ENCODE assay signal across 20 cellular contexts in genomic region chr15:68057758-68058157, GRCh38. TPM values are rescaled to one million over a fixed set of nuclear protein-coding genes. Genes with fewer than 3 reads are reported as not detected.
A peak's percentile ranks its signal among the peaks of the same experiment; 100 is the strongest.
DNase-seq lines count a peak whose midpoint lies in the region; ATAC-seq, FAIRE-seq and TF ChIP-seq lines count a peak whose summit lies in the region.
"Had no signal": no experiment of that assay in that cellular context is flagged by ENCODE, and none has a peak within 500 bp of the region (broad histone marks: within the 10 kb centered on the region; RNA-seq: fewer than 3 reads in every experiment).

No MANE protein-coding gene starts in this region.

- H3K79me2 ChIP-seq in HepG2 (ENCODE audit: insufficient read depth, low read length), result peaks cover 80% of the 10 kb centered on the region
- H3K79me2 ChIP-seq in keratinocyte (ENCODE audit: control insufficient read depth, insufficient read depth, low read length), result peaks cover 86% of the 10 kb centered on the region

- WGBS in HepG2 (ENCODE audit: low lambda C conversion rate), result 14% methylated on average over 6 of the region's 6 CpGs
- 86% methylated on average over 6 of the region's 6 CpGs for WGBS in right lobe of liver (ENCODE audit: insufficient coverage, low coverage, low lambda C conversion rate, missing lambda C conversion rate)

- CTCF ChIA-PET in HepG2 (lab: Yijun Ruan, JAX; ENCODE audit: low intra/inter-chr PET ratio, low total read pairs), result no interaction called here

- H3K27me3 Mint-ChIP-seq in T-helper 17 cell, result peaks cover under 1% of the 10 kb centered on the region

- BruUV-seq in HepG2 (replicated peaks; lab: Mats Ljungman, UMichigan), result no TSS peak

- TF ChIP-seq RAD21 in HepG2 (CRISPR knock-in tag; IDR thresholded peaks at IDR 0.05), result no peak

- TF ChIP-seq EP300 in HepG2 (IDR thresholded peaks at IDR 0.05; ENCODE audit: low read depth in 2 of 2, low read length in 2 of 2) (no peak), HepG2 (CRISPR knock-in tag; IDR thresholded peaks at IDR 0.05; ENCODE audit: borderline replicate concordance) (no peak)

- TF ChIP-seq CTCF in HepG2 (CRISPR knock-in tag; IDR thresholded peaks at IDR 0.05) (no peak), right lobe of liver (IDR thresholded peaks at IDR 0.05) (no peak), keratinocyte (optimal IDR thresholded peaks at IDR 0.05 in 1 of 3, IDR thresholded peaks at IDR 0.05 in 1 of 3, conservative IDR thresholded peaks at IDR 0.05 in 1 of 3; ENCODE audit: extremely low read depth in 1 of 3, insufficient read depth in 2 of 3, low read length in 3 of 3) (no peak)

- H3K4me1 ChIP-seq in HepG2 (ENCODE audit: insufficient read depth, low read length), result peaks cover 48% of the 10 kb centered on the region
- H3K4me1 ChIP-seq in right lobe of liver, result peaks cover 0 to 20% (median 9%) of the 10 kb centered on the region in 4 donors
- H3K4me1 ChIP-seq in keratinocyte (ENCODE audit: control insufficient read depth, extremely low read depth, insufficient read depth, low read length), result peaks cover 26% of the 10 kb centered on the region
- H3K4me1 ChIP-seq: uterus had no signal

- intact Hi-C loops in HepG2 (cut with micrococcal nuclease; ENCODE audit: unreplicated experiment) (loop anchor here (5.0 to 10.0 kb wide), 2 partner anchors 97 to 110 kb away; no protein-coding TSS in a partner anchor), right lobe of liver (cut with DNase I) (no loop called here)

- H3K36me3 ChIP-seq in HepG2 (replicated peaks in 1 of 2; ENCODE audit: control insufficient read depth in 1 of 2, insufficient read depth in 2 of 2, low read length in 2 of 2) (0 out of 5 replicates have a peak, but pooled peaks cover 0 to 3% of the 10 kb centered on the region in 2 experiments), right lobe of liver (no peaks in the 10 kb centered on the region), keratinocyte (ENCODE audit: control insufficient read depth in 2 of 2, extremely low read depth in 1 of 2, insufficient read depth in 2 of 2, low read length in 2 of 2) (peaks cover 0 to 2% of the 10 kb centered on the region in 2 experiments)
- H3K36me3 ChIP-seq: heart left ventricle, uterus had no signal

- peak overlapping the region; percentile 47 for H3K4me3 Mint-ChIP-seq in T-helper 17 cell

- H3K9ac ChIP-seq in HepG2 (ENCODE audit: insufficient read depth, low read depth, low read length) (no peak overlapping the region), keratinocyte (ENCODE audit: control insufficient read depth, extremely low read depth, insufficient read depth, low read length) (no peak overlapping the region)

- ATAC-seq in HepG2, result no peak
- ATAC-seq in right lobe of liver, result no peak
- no peak for ATAC-seq in T-helper 17 cell
- no peak for ATAC-seq in HG02885 (IDR thresholded peaks at IDR 0.05; ENCODE audit: poor library complexity, unreplicated experiment)
- ATAC-seq: activated naive CD4-positive, alpha-beta T cell treated with anti-CD3 and anti-CD28 coated beads, Interleukin-2, amount 50 U/mL, for 72 hours; heart left ventricle; stimulated activated naive CD8-positive, alpha-beta T cell treated with anti-CD3 and anti-CD28 coated beads, Interleukin-15, amount 100 ng/mL, for 72 hours had no signal

- POLR2A ChIA-PET in HepG2 (lab: Yijun Ruan, JAX), result no interaction called here

- H4K20me1 ChIP-seq in HepG2 (ENCODE audit: insufficient read depth, low read length), result peaks cover 37% of the 10 kb centered on the region
- H4K20me1 ChIP-seq in keratinocyte (ENCODE audit: control insufficient read depth, extremely low read depth, insufficient read depth, low read length), result peaks cover 4% of the 10 kb centered on the region

- dilution Hi-C loops in keratinocyte (cut with MboI; ENCODE audit: extremely low pct_ligation_motif_present, low sequenced_read_pairs), result no loop called here

- H3K27me3 ChIP-seq in HepG2 (ENCODE audit: control insufficient read depth in 1 of 2, insufficient read depth in 2 of 2, low read length in 2 of 2) (no peaks in the 10 kb centered on the region), right lobe of liver (no peaks in the 10 kb centered on the region), keratinocyte (ENCODE audit: control insufficient read depth, extremely low read depth, insufficient read depth, low read length) (no peaks in the 10 kb centered on the region)
- H3K27me3 ChIP-seq: heart left ventricle, uterus had no signal

- H2AFZ ChIP-seq in HepG2 (ENCODE audit: low read length), result no peak overlapping the region
- H2AFZ ChIP-seq in keratinocyte (ENCODE audit: control insufficient read depth, low read length), result no peak overlapping the region

- H3K27ac ChIP-seq in HepG2 (ENCODE audit: extremely low read length, insufficient read depth, low read length), result no peak overlapping the region
- no peak overlapping the region for H3K27ac ChIP-seq in right lobe of liver
- H3K27ac ChIP-seq in keratinocyte (ENCODE audit: control insufficient read depth, insufficient read depth, low read length), result no peak overlapping the region
- H3K27ac ChIP-seq: heart left ventricle, HL-60 had no signal

- in situ Hi-C loops in HepG2 (cut with HindIII; ENCODE audit: extremely low pct_ligation_motif_present, low pct_unique_long_range_greater_than_20kb), result no loop called here

- no peak overlapping the region for H3K27ac Mint-ChIP-seq in T-helper 17 cell
- H3K27ac Mint-ChIP-seq: activated naive CD4-positive, alpha-beta T cell treated with anti-CD3 and anti-CD28 coated beads, Interleukin-2, amount 50 U/mL, for 72 hours; stimulated activated naive CD8-positive, alpha-beta T cell treated with anti-CD3 and anti-CD28 coated beads, Interleukin-15, amount 100 ng/mL, for 72 hours had no signal

- H3K4me3 ChIP-seq in HepG2 (replicated peaks in 1 of 3; ENCODE audit: insufficient read depth in 1 of 3, low read depth in 2 of 3, low read length in 3 of 3), result peak overlapping the region in 1 of 3 experiments; percentile 1; a peak in 1 of 6 replicates
- no peak overlapping the region for H3K4me3 ChIP-seq in right lobe of liver
- peak overlapping the region in 1 of 3 experiments; percentile 35 for H3K4me3 ChIP-seq in keratinocyte (ENCODE audit: control insufficient read depth in 2 of 3, extremely low read depth in 1 of 3, insufficient read depth in 2 of 3, low read depth in 1 of 3, low read length in 3 of 3)
- H3K4me3 ChIP-seq: heart left ventricle, uterus had no signal

- H3K4me2 ChIP-seq in HepG2 (ENCODE audit: low read depth, low read length) (peak overlapping the region; percentile 86), keratinocyte (ENCODE audit: control insufficient read depth, extremely low read depth, insufficient read depth, low read depth, low read length) (peak overlapping the region; percentile 20)

- TF ChIP-seq POLR2A in HepG2 (IDR thresholded peaks at IDR 0.05; ENCODE audit: insufficient read depth in 1 of 2, low read depth in 2 of 2, low read length in 2 of 2) (no peak), right lobe of liver (IDR thresholded peaks at IDR 0.05) (no peak)

- DNase-seq in HepG2 (ENCODE audit: low spot score) (peak; percentile 28), right lobe of liver (no peak), T-helper 17 cell (no peak), keratinocyte (ENCODE audit: low read depth, low spot score) (no peak), ecto neural progenitor cell (ENCODE audit: low spot score) (no peak), DMS53 treated with DMSO at 0.1 percent for 48 hours (lab: John Stamatoyannopoulos, UW; ENCODE audit: unreplicated experiment) (no peak), dermis blood vessel endothelial cell (no peak)
- DNase-seq: EL; heart left ventricle; Kasumi-1; kidney glomerular epithelial cell; NCI-H1436 treated with DMSO at 0.1 percent for 48 hours; NCI-H345; SHP77 treated with DMSO at 0.1 percent for 48 hours; stimulated activated CD4-positive, alpha-beta T cell treated with anti-CD3 and anti-CD28 coated beads, Interleukin-12 subunit alpha, Interleukin-12 subunit beta, amount 100 ng/mL, for 4 hours; stimulated activated naive CD8-positive, alpha-beta T cell treated with anti-CD3 and anti-CD28 coated beads, Interleukin-15, amount 100 ng/mL, for 72 hours; uterus had no signal

- FAIRE-seq in HepG2 (lab: Jason Lieb, UNC) (peak; percentile 80), keratinocyte (lab: Jason Lieb, UNC) (peak; percentile 17)

- H3K9me3 ChIP-seq in HepG2 (ENCODE audit: low read length) (no peaks in the 10 kb centered on the region), right lobe of liver (no peaks in the 10 kb centered on the region), T-helper 17 cell (ENCODE audit: control insufficient read depth, low read length, poor library complexity, severe bottlenecking) (no peaks in the 10 kb centered on the region), keratinocyte (ENCODE audit: control insufficient read depth, low read depth, low read length) (no peaks in the 10 kb centered on the region)
- H3K9me3 ChIP-seq: heart left ventricle, uterus had no signal

- no peaks in the 10 kb centered on the region for H3K9me1 ChIP-seq in keratinocyte (ENCODE audit: control insufficient read depth, extremely low read depth, insufficient read depth, low read length)

- peaks cover 50% of the 10 kb centered on the region for H3K4me1 Mint-ChIP-seq in T-helper 17 cell

- H3K36me3 Mint-ChIP-seq in T-helper 17 cell (ENCODE audit: low read depth), result no peaks in the 10 kb centered on the region

RNA-seq across cellular contexts. Expression of gene PIAS1, which starts 3.6 kb away (rescaled TPM):
- total RNA-seq in HepG2 (2016; rRNA removed; fragmentation: Illumina TruSeq; extraction: Trizol) (20.7 and 23.2 TPM in 2 replicates), right lobe of liver (10 to 100 TPM in 5 of 6 experiments, 1 to 10 TPM in 1; 8.1 to 17.3 (median 13.1) TPM), T-helper 17 cell (10 to 100 TPM; 76.7 to 81.9 TPM), dermis blood vessel endothelial cell (18.7 and 22.9 TPM in 2 replicates)
- total RNA-seq in HepG2 (2016; cell fraction: cytosol; rRNA removed; fragmentation: Illumina TruSeq; extraction: Trizol; ENCODE audit: low read depth), result 13.3 and 13.7 TPM in 2 replicates
- 19.2 and 20.9 TPM in 2 replicates for total RNA-seq in HepG2 (2016; cell fraction: insoluble cytoplasmic fraction; rRNA removed; fragmentation: Illumina TruSeq; extraction: Trizol)
- total RNA-seq in HepG2 (2016; cell fraction: membrane; rRNA removed; fragmentation: Illumina TruSeq; extraction: Trizol), result 15.7 and 17.4 TPM in 2 replicates
- 40.8 and 44.2 TPM in 2 replicates for total RNA-seq in HepG2 (2016; cell fraction: nucleus; rRNA removed; fragmentation: Illumina TruSeq; extraction: Trizol)
- polyA plus RNA-seq in HepG2 (2011; rRNA removed) (27.8 and 33.7 TPM in 2 replicates), keratinocyte (38.0 to 75.3 TPM (median 58.2 TPM) in 3 replicates)
- polyA plus RNA-seq in HepG2 (2011; cell fraction: cytosol; rRNA removed), result 20.2 and 22.2 TPM in 2 replicates
- polyA plus RNA-seq in HepG2 (2011; cell fraction: nucleus; rRNA removed), result 52.0 and 60.6 TPM in 2 replicates
- 21.4 and 23.7 TPM in 2 replicates for polyA plus RNA-seq in HepG2 (2012)
- polyA plus RNA-seq in HepG2 (2016; cell fraction: cytosol; fragmentation: Illumina TruSeq; extraction: Trizol; ENCODE audit: low read depth), result 1.9 and 2.4 TPM in 2 replicates
- 26.7 and 30.0 TPM in 2 replicates for polyA plus RNA-seq in HepG2 (2016; cell fraction: insoluble cytoplasmic fraction; fragmentation: Illumina TruSeq; extraction: Trizol; ENCODE audit: low read depth)
- polyA plus RNA-seq in HepG2 (2016; cell fraction: membrane; fragmentation: Illumina TruSeq; extraction: Trizol; ENCODE audit: low read depth), result 4.2 and 4.8 TPM in 2 replicates
- 25.3 and 26.6 TPM in 2 replicates for polyA plus RNA-seq in HepG2 (2016; cell fraction: nucleus; fragmentation: Illumina TruSeq; extraction: Trizol; ENCODE audit: insufficient read depth, low read depth)
- 79.4 and 97.0 TPM in 2 replicates for polyA minus RNA-seq in HepG2 (2011; rRNA and poly(A)+ RNA removed; ENCODE audit: low replicate concordance)
- polyA minus RNA-seq in HepG2 (2011; cell fraction: cytosol; rRNA and poly(A)+ RNA removed), result 25.3 and 29.3 TPM in 2 replicates
- 120 and 122 TPM in 2 replicates for polyA minus RNA-seq in HepG2 (2011; cell fraction: nucleus; rRNA and poly(A)+ RNA removed)
- 29.2 TPM for polyA plus RNA-seq in keratinocyte (2011; ENCODE audit: low read depth)
- polyA plus RNA-seq in keratinocyte (2011; cell fraction: cytosol; rRNA removed), result 35.3 and 60.7 TPM in 2 replicates
- 143 and 177 TPM in 2 replicates for polyA plus RNA-seq in keratinocyte (2011; cell fraction: nucleus; rRNA removed)
- 24.2 and 33.7 TPM in 2 replicates for polyA plus RNA-seq in keratinocyte (2012; ENCODE audit: low replicate concordance)
- 24.3 to 133 TPM (median 108 TPM) in 3 replicates for polyA minus RNA-seq in keratinocyte
- polyA minus RNA-seq in keratinocyte (2011; cell fraction: cytosol; rRNA and poly(A)+ RNA removed), result 26.3 TPM
- 77.1 and 130 TPM in 2 replicates for polyA minus RNA-seq in keratinocyte (2011; cell fraction: nucleus; rRNA and poly(A)+ RNA removed)
